In the genomic region with DNA sequence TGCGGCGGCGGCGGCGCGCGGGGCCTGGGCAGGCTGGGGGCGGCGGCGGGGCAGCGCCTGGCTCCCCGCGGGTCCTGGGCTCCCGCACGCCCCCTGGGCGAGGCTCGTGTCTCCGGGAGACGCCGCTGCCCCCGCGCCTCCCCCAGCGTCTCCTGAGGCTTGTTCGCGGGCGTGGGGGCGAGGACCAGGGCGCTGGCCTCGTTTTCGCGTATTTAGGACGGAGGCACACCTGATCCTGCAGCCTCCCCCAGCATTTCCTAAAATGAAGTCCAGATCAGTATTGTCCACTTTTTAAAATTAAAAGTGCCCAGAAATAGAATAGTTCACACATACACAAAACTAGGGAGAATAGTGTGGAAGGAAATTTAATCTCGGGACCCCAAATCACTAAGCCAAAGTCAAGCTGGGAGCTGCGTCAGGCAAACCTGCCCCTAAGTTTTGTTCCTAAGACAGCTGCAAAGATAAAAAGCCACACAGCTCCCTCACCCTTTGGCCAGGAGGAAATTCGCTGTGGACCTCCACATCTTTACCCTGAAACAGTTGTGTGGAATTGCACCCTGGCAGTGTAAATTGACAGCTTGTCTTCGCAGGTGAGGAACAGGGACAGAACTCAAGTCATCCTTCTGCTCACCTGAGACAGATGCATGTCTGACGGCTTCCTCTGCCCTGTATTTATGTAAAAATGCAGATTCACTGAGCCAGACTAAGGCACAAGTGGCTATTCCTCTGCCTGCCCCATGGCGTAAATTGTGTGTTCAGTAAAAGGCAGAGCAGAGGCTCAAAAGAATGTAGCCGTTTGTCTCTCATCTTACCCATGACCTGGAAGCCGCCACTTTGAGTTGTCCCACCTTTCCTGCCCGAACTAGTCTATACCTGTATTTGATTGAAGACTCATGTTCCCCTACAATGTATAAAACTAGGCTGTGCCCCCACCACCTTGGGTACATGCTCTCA, we compare ENCODE assay signal across 8 cellular contexts. TPM values are rescaled to one million over a fixed set of nuclear protein-coding genes. Genes with fewer than 3 reads are reported as not detected.
DNase-seq lines count a peak whose midpoint lies in the region; ATAC-seq, FAIRE-seq and TF ChIP-seq lines count a peak whose summit lies in the region.

No MANE protein-coding gene starts in this region.

- H2AFZ ChIP-seq in GM12878 (ENCODE audit: control insufficient read depth, low read depth, low read length): peak overlapping the region; percentile 75

- TF ChIP-seq EP300 in GM12878 (IDR thresholded peaks at IDR 0.05; ENCODE audit: borderline replicate concordance in 1 of 2, control insufficient read depth in 1 of 2, low read depth in 2 of 2, low read length in 2 of 2): no peak

- H3K79me2 ChIP-seq in GM12878 (ENCODE audit: control insufficient read depth, insufficient read depth, low read length): no peaks in the 10 kb centered on the region

- peaks cover 26% of the 10 kb centered on the region for H3K4me1 Mint-ChIP-seq in memory B cell

- CTCF ChIA-PET in GM12878 (lab: Yijun Ruan, JAX): no interaction called here

- H3K27me3 ChIP-seq in right atrium auricular region: no peaks in the 10 kb centered on the region
- H3K27me3 ChIP-seq in GM12878 (replicated peaks in 1 of 2; ENCODE audit: control insufficient read depth in 2 of 2, insufficient read depth in 2 of 2, low read length in 1 of 2): no peaks in the 10 kb centered on the region
- no peaks in the 10 kb centered on the region for H3K27me3 ChIP-seq in aorta (ENCODE audit: control insufficient read depth in 1 of 2, insufficient read depth in 2 of 2, low read length in 1 of 2)

- H3K9me3 Mint-ChIP-seq in memory B cell: no peaks in the 10 kb centered on the region

- no peak for TF ChIP-seq RAD21 in GM12878 (IDR thresholded peaks at IDR 0.05; ENCODE audit: insufficient read depth, low read depth, low read length)

- whole genome bisulfite sequencing in GM12878 (ENCODE audit: insufficient coverage, insufficient replicate concordance, low lambda C conversion rate, missing lambda C conversion rate): 34% methylated on average over 19 of the region's 41 CpGs
- WGBS in aorta, 2 donors: 14 to 27% methylated on average over 19 to 41 of the region's 41 CpGs

- peak overlapping the region; percentile 56 for H3K9ac ChIP-seq in GM12878 (ENCODE audit: control insufficient read depth, insufficient read depth, low read length)

- ATAC-seq in GM12878 (no peak), memory B cell (ENCODE audit: low read depth) (no peak), aorta (ENCODE audit: low FRiP score) (peak; percentile 77)

- H3K9me3 ChIP-seq in right atrium auricular region: no peaks in the 10 kb centered on the region
- no peaks in the 10 kb centered on the region; the same call in 2 of the 3 replicates for H3K9me3 ChIP-seq in GM12878 (replicated peaks; ENCODE audit: control insufficient read depth, insufficient read depth, low read length)
- no peaks in the 10 kb centered on the region for H3K9me3 ChIP-seq in aorta (ENCODE audit: control insufficient read depth, low read length)

- no peak for TF ChIP-seq POLR2A in GM12878 (IDR thresholded peaks at IDR 0.05; ENCODE audit: low read depth, low read length)

- in situ Hi-C loops in GM12878 (cut with MboI) (no loop called here), ACHN (cut with HindIII; ENCODE audit: low pct_ligation_motif_present, low pct_unique_long_range_greater_than_20kb, low sequenced_read_pairs) (no loop called here)

- RAD21 ChIA-PET in GM12878 (lab: Charles Lee; ENCODE audit: unreplicated experiment): no interaction called here

- DNase-seq in right atrium auricular region (ENCODE audit: low spot score): no peak
- no peak for DNase-seq in cardiac septum (ENCODE audit: low spot score)
- DNase-seq in GM12878 (ENCODE audit: low read depth, low spot score): no peak
- DNase-seq in memory B cell (ENCODE audit: low spot score in 2 of 2): no peak
- DNase-seq in aorta: no peak
- DNase-seq in effector CD4-positive, alpha-beta T cell: no peak
- DNase-seq in ACHN: no peak
- DNase-seq in DMS 273 (lab: John Stamatoyannopoulos, UW; ENCODE audit: unreplicated experiment): no peak

- H3K4me1 ChIP-seq in right atrium auricular region (peaks cover 0 to 10% of the 10 kb centered on the region in 2 donors), GM12878 (ENCODE audit: control insufficient read depth, insufficient read depth, low read length) (peaks cover 4% of the 10 kb centered on the region), aorta (ENCODE audit: control insufficient read depth in 1 of 2, insufficient read depth in 2 of 2, low read length in 2 of 2) (no peaks in the 10 kb centered on the region)

- H3K36me3 ChIP-seq in right atrium auricular region (no peaks in the 10 kb centered on the region), GM12878 (ENCODE audit: control insufficient read depth in 2 of 2, insufficient read depth in 2 of 2, low read length in 1 of 2) (no peaks in the 10 kb centered on the region; a peak in 1 of 4 replicates), aorta (ENCODE audit: control insufficient read depth in 1 of 2, insufficient read depth in 2 of 2, low read length in 1 of 2) (no peaks in the 10 kb centered on the region)

- TSS peak; percentile 67 for BruUV-seq in GM12878 (replicated peaks; lab: Mats Ljungman, UMichigan)

- peak overlapping the region; percentile 87 for H3K4me3 Mint-ChIP-seq in memory B cell

- peak overlapping the region; percentile 96 for H3K27ac Mint-ChIP-seq in memory B cell

- SMC1A ChIA-PET in GM12878 (lab: Charles Lee; ENCODE audit: uncharacterized antibody, unreplicated experiment): no interaction called here

- H3K4me2 ChIP-seq in GM12878 (ENCODE audit: control insufficient read depth, insufficient read depth): peak overlapping the region; percentile 77; the same call in 1 of the 2 replicates

- FAIRE-seq in GM12878 (lab: Jason Lieb, UNC): peak; percentile 61

- POLR2A ChIA-PET in GM12878 (lab: Charles Lee): no interaction called here

- no peaks in the 10 kb centered on the region; the same call in 1 of the 2 replicates for H4K20me1 ChIP-seq in GM12878 (ENCODE audit: control insufficient read depth, insufficient read depth)

- no peaks in the 10 kb centered on the region for H3K27me3 Mint-ChIP-seq in memory B cell

- no peak for TF ChIP-seq CTCF in right atrium auricular region (IDR thresholded peaks at IDR 0.05)
- TF ChIP-seq CTCF in GM12878 (IDR thresholded peaks at IDR 0.05 in 2 of 3, conservative IDR thresholded peaks at IDR 0.05 in 1 of 3; ENCODE audit: control insufficient read depth in 2 of 3, extremely low read depth in 1 of 3, insufficient read depth in 1 of 3, low read depth in 3 of 3, low read length in 3 of 3): no peak

- H3K4me3 ChIP-seq in right atrium auricular region: peak overlapping the region; percentile 54 to 78
- H3K4me3 ChIP-seq in GM12878: peak overlapping the region; percentile 62
- peak overlapping the region; percentile 74 to 97 for H3K4me3 ChIP-seq in aorta (ENCODE audit: low read length in 2 of 2)

- intact Hi-C loops in cardiac septum (cut with DNase I): loop anchor here (10.0 kb wide), 2 partner anchors 119 to 161 kb away; no protein-coding TSS in a partner anchor
- intact Hi-C loops in GM12878 (cut with micrococcal nuclease; ENCODE audit: unreplicated experiment): loop anchor here (10.0 kb wide), 1 partner anchor 241 kb away; no protein-coding TSS in a partner anchor
- intact Hi-C loops in aorta (cut with DNase I): loop anchor here in 1 of 2 donors (5.0 kb wide), 1 partner anchor 121 kb away; no protein-coding TSS in a partner anchor

- H3K27ac ChIP-seq in right atrium auricular region (peak overlapping the region; percentile 85 to 91), GM12878 (ENCODE audit: control insufficient read depth, insufficient read depth) (no peak overlapping the region), aorta (ENCODE audit: low read depth in 1 of 2, low read length in 2 of 2) (no peak overlapping the region)

- peaks cover 6% of the 10 kb centered on the region for H3K36me3 Mint-ChIP-seq in memory B cell

TF ChIP-seq in GM12878, 131 proteins besides CTCF, POLR2A, EP300 and RAD21:
- TF ChIP-seq EGR1 (IDR thresholded peaks at IDR 0.05; ENCODE audit: borderline replicate concordance in 1 of 2, low read depth in 2 of 2, low read length in 2 of 2) (0 out of 3 replicates have a peak, but pooled peaks of 1 of the 2 experiments have one; percentile 14), ZNF217 (IDR thresholded peaks at IDR 0.05) (no peak)
TF ChIP-seq in GM12878: peak in this region for 1.

RNA-seq across cellular contexts. Expression of a gene that starts 0.7 kb away (rescaled TPM):
- total RNA-seq in right atrium auricular region (10 to 100 TPM; 25.1 to 28.6 TPM), cardiac septum (25.6 TPM), GM12878 (2014; rRNA removed) (6.8 and 9.3 TPM in 2 replicates), GM12878 (2014; rRNA removed; fragmentation: Illumina TruSeq; extraction: Trizol) (7.2 and 7.9 TPM in 2 replicates), GM12878 (2021) (6.0 TPM in 2 replicates), aorta (10 to 100 TPM; 25.3 to 45.8 TPM)
- total RNA-seq in GM12878 (2013; cell fraction: nucleolus; rRNA removed): 7.2 and 7.5 TPM in 2 replicates
- 4.7 TPM for polyA plus RNA-seq in GM12878 (2011; ENCODE audit: low read depth)
- polyA plus RNA-seq in GM12878 (2011; rRNA removed) (3.2 and 4.2 TPM in 2 replicates), GM12878 (2014; fragmentation: Illumina TruSeq; extraction: Trizol) (9.5 and 16.6 TPM in 2 replicates), GM12878 (2014; fragmentation: Nextera tagmentation; extraction: Ambion mirVana) (1 to 10 TPM; 2.0 to 3.1 TPM), GM12878 (2014; rRNA removed) (5.6 and 5.9 TPM in 2 replicates), GM12878 (2016; fragmentation: Nextera tagmentation; extraction: Ambion mirVana) (1 to 10 TPM; 9.0 to 9.2 TPM), aorta (10 to 100 TPM; 20.5 to 23.9 TPM)
- polyA plus RNA-seq in GM12878 (2011; cell fraction: cytosol; rRNA removed): 2.0 and 2.5 TPM in 2 replicates
- polyA plus RNA-seq in GM12878 (2011; cell fraction: nucleus; rRNA removed): 2.2 and 2.5 TPM in 2 replicates
- polyA plus RNA-seq in GM12878 (2012): 8.4 and 8.6 TPM in 2 replicates
- 1.2 TPM in 2 replicates for polyA minus RNA-seq in GM12878 (2011; rRNA and poly(A)+ RNA removed)
- not detected in 2 replicates for polyA minus RNA-seq in GM12878 (2011; cell fraction: cytosol; rRNA and poly(A)+ RNA removed)
- 1.2 and 1.9 TPM in 2 replicates for polyA minus RNA-seq in GM12878 (2011; cell fraction: nucleus; rRNA and poly(A)+ RNA removed)

Comparison
In these comparisons a context has a peak if more than half of its experiments do, and no peak if none do; other contexts are left out.
1. H3K27ac ChIP-seq: peak in right atrium auricular region (2 of 2); none in GM12878 (single experiment) and aorta (0 of 2).
2. Peak in every context shown above with its lines, with median percentiles within 50 percentile points of each other: H3K4me3 ChIP-seq.